In the genomic region with DNA sequence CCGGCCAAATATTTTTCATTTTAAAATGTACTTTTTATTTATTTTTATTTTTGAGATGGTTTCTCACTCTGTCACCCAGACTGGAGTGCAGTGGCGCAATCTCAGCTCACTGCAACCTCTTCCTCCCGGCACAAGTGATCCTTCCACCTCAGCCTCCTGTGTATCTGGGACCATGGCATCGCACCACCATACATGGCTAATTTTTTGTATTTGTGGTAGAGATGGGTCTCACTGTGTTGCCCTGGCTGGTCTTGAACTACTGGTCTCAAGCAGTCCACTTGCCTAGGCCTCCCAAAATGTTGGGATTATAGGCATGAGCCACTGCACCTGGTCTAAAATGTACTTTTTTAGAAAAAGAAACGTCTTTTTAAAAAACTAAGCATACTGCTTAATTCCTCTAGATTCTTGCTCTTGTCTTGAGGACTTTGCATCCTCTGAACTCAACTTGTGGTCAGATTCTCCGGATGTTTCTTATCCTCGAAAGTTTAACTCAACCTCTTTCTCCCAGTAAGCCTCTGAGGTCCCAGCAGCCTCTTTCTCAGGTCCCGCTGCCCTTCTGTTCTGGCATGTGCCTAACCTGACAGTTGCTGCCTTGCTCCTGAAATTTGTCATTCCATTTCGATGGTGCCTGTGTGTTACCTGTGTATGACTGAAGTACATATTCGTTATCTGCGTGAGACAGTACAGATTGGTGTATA, we compare ENCODE assay signal across 15 cellular contexts.
DNase-seq lines count a peak whose midpoint lies in the region; ATAC-seq, FAIRE-seq and TF ChIP-seq lines count a peak whose summit lies in the region.
"Had no signal": no experiment of that assay in that cellular context is flagged by ENCODE, and none has a peak within 500 bp of the region (broad histone marks: within the 10 kb centered on the region; RNA-seq: fewer than 3 reads in every experiment).

No MANE protein-coding gene starts in this region.

- no peak for TF ChIP-seq RAD21 in A549 (conservative IDR thresholded peaks at IDR 0.05 in 1 of 2, IDR thresholded peaks at IDR 0.05 in 1 of 2)

- dilution Hi-C loops in endothelial cell of umbilical vein (cut with MboI; ENCODE audit: extremely low pct_ligation_motif_present, low sequenced_read_pairs): no loop called here

- FAIRE-seq in A549 (lab: Jason Lieb, UNC) (no peak), endothelial cell of umbilical vein (lab: Jason Lieb, UNC) (no peak)
- FAIRE-seq: frontal cortex, kidney had no signal

- no peaks in the 10 kb centered on the region for H4K20me1 ChIP-seq in endothelial cell of umbilical vein (replicated peaks; ENCODE audit: control insufficient read depth, extremely low read depth, insufficient read depth, low read length)

- no peak overlapping the region for H3K9ac ChIP-seq in endothelial cell of umbilical vein (replicated peaks; ENCODE audit: extremely low read depth, insufficient read depth, low read length)

- no peak for TF ChIP-seq POLR2A in A549 (IDR thresholded peaks at IDR 0.05; ENCODE audit: low read length)
- no peak for TF ChIP-seq POLR2A in Peyer's patch (IDR thresholded peaks at IDR 0.05)
- no peak for TF ChIP-seq POLR2A in endothelial cell of umbilical vein (IDR thresholded peaks at IDR 0.05; ENCODE audit: low read depth, low read length)

- H3K9me3 Mint-ChIP-seq in naive B cell: peaks cover 0 to 2% (median 0%) of the 10 kb centered on the region in 7 donors
- H3K9me3 Mint-ChIP-seq: naive thymus-derived CD4-positive, alpha-beta T cell had no signal

- no TSS peak for BruUV-seq in endothelial cell of umbilical vein (replicated peaks; lab: Mats Ljungman, UMichigan)

- no peak for DNase-seq in A549 (ENCODE audit: low read depth in 1 of 2, low spot score in 1 of 2)
- no peak for DNase-seq in Peyer's patch
- no peak for DNase-seq in endothelial cell of umbilical vein (ENCODE audit: low read depth, low spot score)
- no peak for DNase-seq in naive B cell
- no peak for DNase-seq in COR-L47 (lab: John Stamatoyannopoulos, UW)
- no peak for DNase-seq in activated CD4-positive, alpha-beta T cell treated with anti-CD3 and anti-CD28 coated beads for 48 hours
- no peak for DNase-seq in GM13977 (ENCODE audit: low spot score)
- no peak for DNase-seq in stimulated activated CD4-positive, alpha-beta T cell treated with anti-CD3 and anti-CD28 coated beads, Interleukin-2, amount 100 ng/mL, for 24 hours
- DNase-seq: 8988T; dorsolateral prefrontal cortex; kidney; naive thymus-derived CD4-positive, alpha-beta T cell; NCI-H2171 treated with DMSO at 0.1 percent for 48 hours; right cardiac atrium had no signal

- H3K36me3 ChIP-seq in Peyer's patch: no peaks in the 10 kb centered on the region
- H3K36me3 ChIP-seq in endothelial cell of umbilical vein (ENCODE audit: control insufficient read depth in 2 of 2, extremely low read depth in 1 of 2, insufficient read depth in 2 of 2, low read length in 2 of 2): no peaks in the 10 kb centered on the region

- H3K4me2 ChIP-seq in A549 (peak overlapping the region; percentile 87), endothelial cell of umbilical vein (ENCODE audit: insufficient read depth, low read length) (no peak overlapping the region)

- ATAC-seq in A549 (no peak), naive B cell (ENCODE audit: low read depth in 2 of 2) (no peak)
- ATAC-seq: naive thymus-derived CD4-positive, alpha-beta T cell; right cardiac atrium had no signal

- WGBS in A549 (ENCODE audit: missing lambda C conversion rate): 76% methylated on average over 11 of the region's 11 CpGs

- H3K4me1 ChIP-seq in A549 (peaks cover 93% of the 10 kb centered on the region), Peyer's patch (peaks cover 0 to 62% (median 10%) of the 10 kb centered on the region in 4 donors), endothelial cell of umbilical vein (ENCODE audit: control insufficient read depth, extremely low read depth, insufficient read depth, low read length) (peaks cover 82% of the 10 kb centered on the region)

- H3K9me3 ChIP-seq in A549: no peaks in the 10 kb centered on the region
- H3K9me3 ChIP-seq in Peyer's patch: no peaks in the 10 kb centered on the region
- H3K9me3 ChIP-seq in endothelial cell of umbilical vein (replicated peaks; ENCODE audit: control insufficient read depth, insufficient read depth, low read length): no peaks in the 10 kb centered on the region

- no peak for TF ChIP-seq EP300 in A549 (IDR thresholded peaks at IDR 0.05)

- intact Hi-C loops in endothelial cell of umbilical vein (cut with micrococcal nuclease): no loop called here

- CTCF ChIA-PET in A549 (lab: Yijun Ruan, JAX): interaction anchor here (1.5 to 1.7 kb wide), 3 partner anchors 20 to 50 kb away, joined by 3 read pairs; no protein-coding TSS in a partner anchor
- CTCF ChIA-PET in endothelial cell of umbilical vein (lab: Charles Lee): interaction anchor here (2.3 kb wide), 1 partner anchor 64 kb away, joined by 14 read pairs; no protein-coding TSS in a partner anchor

- H3K27me3 ChIP-seq in Peyer's patch (no peaks in the 10 kb centered on the region), endothelial cell of umbilical vein (ENCODE audit: control insufficient read depth in 2 of 2, insufficient read depth in 2 of 2, low read length in 2 of 2) (no peaks in the 10 kb centered on the region)
- H3K27me3 ChIP-seq: dorsolateral prefrontal cortex had no signal

- H3K4me3 ChIP-seq in A549: no peak overlapping the region
- H3K4me3 ChIP-seq in Peyer's patch: no peak overlapping the region
- no peak overlapping the region for H3K4me3 ChIP-seq in endothelial cell of umbilical vein (replicated peaks in 1 of 3; ENCODE audit: insufficient read depth in 1 of 3, low read depth in 1 of 3, low read length in 3 of 3)

- peaks cover 91% of the 10 kb centered on the region for H3K79me2 ChIP-seq in endothelial cell of umbilical vein (ENCODE audit: control insufficient read depth, insufficient read depth, low read length)

- H3K9me1 ChIP-seq in endothelial cell of umbilical vein (replicated peaks; ENCODE audit: control insufficient read depth, extremely low read depth, insufficient read depth, low read length): no peaks in the 10 kb centered on the region

- no peaks in the 10 kb centered on the region for H3K27me3 Mint-ChIP-seq in naive B cell

- in situ Hi-C loops in GM13977 (cut with MboI; ENCODE audit: low pct_unique_long_range_greater_than_20kb, low sequenced_read_pairs, unreplicated experiment): loop anchor here (10.0 kb wide), 1 partner anchor 51 kb away; no protein-coding TSS in a partner anchor

- no peak for TF ChIP-seq CTCF in A549 (IDR thresholded peaks at IDR 0.05)
- no peak for TF ChIP-seq CTCF in Peyer's patch (IDR thresholded peaks at IDR 0.05)
- no peak for TF ChIP-seq CTCF in endothelial cell of umbilical vein (IDR thresholded peaks at IDR 0.05; ENCODE audit: extremely low read depth in 1 of 2, insufficient read depth in 1 of 2, low read depth in 1 of 2, low read length in 2 of 2)
- TF ChIP-seq CTCF in GM13977 (IDR thresholded peaks at IDR 0.05; ENCODE audit: extremely low read depth, insufficient read depth, missing control alignments): no peak

- H3K27ac ChIP-seq in A549: peak overlapping the region; percentile 87 to 92
- H3K27ac ChIP-seq in Peyer's patch: peak overlapping the region in 3 of 4 donors; percentile 41 to 83 (median 56)
- H3K27ac ChIP-seq in endothelial cell of umbilical vein (ENCODE audit: insufficient read depth, low read depth, low read length): peak overlapping the region; percentile 87

- peaks cover 61 to 94% (median 81%) of the 10 kb centered on the region in 3 donors for H3K4me1 Mint-ChIP-seq in naive B cell

- H2AFZ ChIP-seq in endothelial cell of umbilical vein (ENCODE audit: low read depth, low read length): no peak overlapping the region

- peak overlapping the region in 4 of 6 donors; percentile 18 to 93 (median 66) for H3K27ac Mint-ChIP-seq in naive B cell
- H3K27ac Mint-ChIP-seq: naive thymus-derived CD4-positive, alpha-beta T cell had no signal

- POLR2A ChIA-PET in A549 (lab: Yijun Ruan, JAX): no interaction called here
- POLR2A ChIA-PET in endothelial cell of umbilical vein (lab: Charles Lee): interaction anchor here (1.5 kb wide), 1 partner anchor 64 kb away, joined by 4 read pairs; no protein-coding TSS in a partner anchor

- peak overlapping the region in 4 of 8 donors; percentile 4 to 71 (median 32) for H3K4me3 Mint-ChIP-seq in naive B cell
- H3K4me3 Mint-ChIP-seq: naive thymus-derived CD4-positive, alpha-beta T cell had no signal

- H3K36me3 Mint-ChIP-seq in naive B cell: no peaks in the 10 kb centered on the region
- H3K36me3 Mint-ChIP-seq: naive thymus-derived CD4-positive, alpha-beta T cell had no signal

TF ChIP-seq in A549, 52 proteins besides CTCF, POLR2A, EP300 and RAD21:
- TF ChIP-seq FOSB (CRISPR knock-in tag; IDR thresholded peaks at IDR 0.05) (no peak), NR3C1 (IDR thresholded peaks at IDR 0.05) (no peak), MYC (IDR thresholded peaks at IDR 0.05; ENCODE audit: borderline replicate concordance, low read length) (no peak)

TF ChIP-seq in endothelial cell of umbilical vein, 7 proteins besides CTCF, POLR2A, EP300 and RAD21:
- TF ChIP-seq GATA2 (IDR thresholded peaks at IDR 0.05; ENCODE audit: insufficient read depth, insufficient read length, low read depth, low read length): no peak
- TF ChIP-seq POLR2AphosphoS5 (IDR thresholded peaks at IDR 0.05; ENCODE audit: insufficient read depth, low read depth, low read length): no peak
- TF ChIP-seq MAX (IDR thresholded peaks at IDR 0.05; ENCODE audit: insufficient read depth, insufficient read length): no peak
- no peak for TF ChIP-seq FOS (IDR thresholded peaks at IDR 0.05; ENCODE audit: borderline replicate concordance, insufficient read depth, low read length)
- no peak for TF ChIP-seq MYC (IDR thresholded peaks at IDR 0.05; ENCODE audit: low read depth, low read length)
- no peak for TF ChIP-seq EZH2 (IDR thresholded peaks at IDR 0.05; ENCODE audit: borderline replicate concordance, low read depth, low read length, severe bottlenecking)
- TF ChIP-seq JUN (IDR thresholded peaks at IDR 0.05; ENCODE audit: borderline replicate concordance, insufficient read depth, insufficient read length, low read depth): no peak
